In genomic region chr6:3061501-3061941, GRCh38 we compare ENCODE assay signal across 16 cellular contexts. TPM values are rescaled to one million over a fixed set of nuclear protein-coding genes. Genes with fewer than 3 reads are reported as not detected.
DNase-seq lines count a peak whose midpoint lies in the region; ATAC-seq and TF ChIP-seq lines count a peak whose summit lies in the region.
"Had no signal": no experiment of that assay in that cellular context is flagged by ENCODE, and none has a peak within 500 bp of the region (broad histone marks: within the 10 kb centered on the region; RNA-seq: fewer than 3 reads in every experiment).

No MANE protein-coding gene starts in this region.

- TF ChIP-seq POLR2A in IMR-90 (IDR thresholded peaks at IDR 0.05; ENCODE audit: low read depth, low read length) = no peak

- H2AFZ ChIP-seq in IMR-90 (replicated peaks; ENCODE audit: low read length, poor library complexity) = no peak overlapping the region

- no peak overlapping the region for H3K4me3 ChIP-seq in IMR-90 (ENCODE audit: insufficient read depth, low read depth, low read length)
- H3K4me3 ChIP-seq in naive thymus-derived CD4-positive, alpha-beta T cell (ENCODE audit: low read length) = no peak overlapping the region
- H3K4me3 ChIP-seq: ascending aorta, right atrium auricular region, testis had no signal

- H4K5ac ChIP-seq in IMR-90 (ENCODE audit: low read depth, low read length) = no peak overlapping the region

- H3K4me1 Mint-ChIP-seq in naive thymus-derived CD4-positive, alpha-beta T cell = peaks cover 18 to 41% (median 34%) of the 10 kb centered on the region in 7 donors

- peak overlapping the region in 1 of 10 donors; percentile 19 for H3K4me3 Mint-ChIP-seq in naive thymus-derived CD4-positive, alpha-beta T cell

- ATAC-seq in IMR-90 (ENCODE audit: low read depth) (peak; percentile 2; the same call in 1 of the 2 replicates), HG03196 (IDR thresholded peaks at IDR 0.05; ENCODE audit: unreplicated experiment) (no peak)
- no peak for ATAC-seq in naive thymus-derived CD4-positive, alpha-beta T cell

- H3K27me3 Mint-ChIP-seq in naive thymus-derived CD4-positive, alpha-beta T cell = peaks cover 0 to 3% (median 0%) of the 10 kb centered on the region in 5 donors

- H3K4me2 ChIP-seq in IMR-90 (ENCODE audit: low read depth, low read length) = no peak overlapping the region

- peaks cover 3% of the 10 kb centered on the region for H3K4me1 ChIP-seq in IMR-90 (ENCODE audit: control insufficient read depth, insufficient read depth, low read length)
- H3K4me1 ChIP-seq in naive thymus-derived CD4-positive, alpha-beta T cell (ENCODE audit: control insufficient read depth in 2 of 2, insufficient read depth in 2 of 2, low read length in 2 of 2) = no peaks in the 10 kb centered on the region
- H3K4me1 ChIP-seq: ascending aorta, testis had no signal

- in situ Hi-C loops in IMR-90 (cut with MboI; ENCODE audit: low sequenced_read_pairs) = no loop called here

- no peak overlapping the region for H3K14ac ChIP-seq in IMR-90 (replicated peaks; ENCODE audit: low read depth, low read length)

- no peaks in the 10 kb centered on the region for H3K36me3 ChIP-seq in IMR-90 (ENCODE audit: control insufficient read depth, insufficient read depth, low read length)
- H3K36me3 ChIP-seq in naive thymus-derived CD4-positive, alpha-beta T cell (ENCODE audit: control insufficient read depth in 2 of 3, insufficient read depth in 3 of 3, low read length in 3 of 3) = peaks cover 0 to 5% (median 0%) of the 10 kb centered on the region in 3 experiments
- H3K36me3 ChIP-seq: ascending aorta, right atrium auricular region had no signal

- no peaks in the 10 kb centered on the region for H3K9me3 ChIP-seq in IMR-90 (ENCODE audit: control insufficient read depth, insufficient read depth, low read length)
- H3K9me3 ChIP-seq in naive thymus-derived CD4-positive, alpha-beta T cell (ENCODE audit: control insufficient read depth in 2 of 3, low read length in 3 of 3) = no peaks in the 10 kb centered on the region
- H3K9me3 ChIP-seq: ascending aorta, right atrium auricular region, testis had no signal

- H3K23ac ChIP-seq in IMR-90 (ENCODE audit: low read depth, low read length) = no peak overlapping the region

- no peak overlapping the region for H4K91ac ChIP-seq in IMR-90 (ENCODE audit: insufficient read depth, low read depth, low read length)

- no peak overlapping the region for H2AK9ac ChIP-seq in IMR-90 (replicated peaks; ENCODE audit: low read depth, low read length, poor library complexity)

- no peak overlapping the region for H2BK20ac ChIP-seq in IMR-90 (ENCODE audit: low read depth, low read length)

- no peak overlapping the region for H2BK120ac ChIP-seq in IMR-90 (ENCODE audit: low read depth, low read length)

- CTCF ChIA-PET in IMR-90 (lab: Yijun Ruan, JAX) = no interaction called here
- CTCF ChIA-PET in naive thymus-derived CD4-positive, alpha-beta T cell (lab: Charles Lee) = no interaction called here

- peak; percentile 39 for TF ChIP-seq CTCF in IMR-90 (conservative IDR thresholded peaks at IDR 0.05; ENCODE audit: low read depth, low read length)

- no peaks in the 10 kb centered on the region for H4K20me1 ChIP-seq in IMR-90 (ENCODE audit: insufficient read depth, low read length)

- H3K27ac Mint-ChIP-seq in naive thymus-derived CD4-positive, alpha-beta T cell = no peak overlapping the region

- H2BK15ac ChIP-seq in IMR-90 (ENCODE audit: low read depth, low read length) = no peak overlapping the region

- H3K36me3 Mint-ChIP-seq in naive thymus-derived CD4-positive, alpha-beta T cell = peaks cover 0 to 5% (median 0%) of the 10 kb centered on the region in 5 donors

- no peaks in the 10 kb centered on the region; the same call in 1 of the 2 replicates for H3K27me3 ChIP-seq in IMR-90 (ENCODE audit: control insufficient read depth, insufficient read depth, low read length)
- no peaks in the 10 kb centered on the region for H3K27me3 ChIP-seq in naive thymus-derived CD4-positive, alpha-beta T cell (ENCODE audit: control insufficient read depth in 2 of 2, insufficient read depth in 2 of 2, low read length in 2 of 2)
- H3K27me3 ChIP-seq: ascending aorta, right atrium auricular region, testis had no signal

- no peak overlapping the region for H3K9ac ChIP-seq in IMR-90 (ENCODE audit: low read depth, low read length)

- H3K79me1 ChIP-seq in IMR-90 (ENCODE audit: low read depth in 1 of 2, low read length in 2 of 2) = peaks cover 3 to 18% of the 10 kb centered on the region in 2 experiments; a peak in 2 of 4 replicates

- no peaks in the 10 kb centered on the region for H3K9me3 Mint-ChIP-seq in naive thymus-derived CD4-positive, alpha-beta T cell

- intact Hi-C loops in IMR-90 (cut with micrococcal nuclease) = no loop called here
- intact Hi-C loops in naive thymus-derived CD4-positive, alpha-beta T cell (cut with micrococcal nuclease) = loop anchor here in 1 of 2 donors (10.0 kb wide), 2 partner anchors 1073 to 1457 kb away; partner anchors contain the start of genes ECI2 and FOXC1

- POLR2A ChIA-PET in IMR-90 (lab: Charles Lee; ENCODE audit: unreplicated experiment) = no interaction called here
- POLR2A ChIA-PET in naive thymus-derived CD4-positive, alpha-beta T cell (lab: Charles Lee) = interaction anchor here (0.6 to 2.2 kb wide), 4 partner anchors 8 to 71 kb away, joined by 3 to 17 read pairs (median 5); partner anchors contain the start of gene NQO2

- no peak overlapping the region for H2BK5ac ChIP-seq in IMR-90 (ENCODE audit: low read depth, low read length, poor library complexity, severe bottlenecking)

- H4K8ac ChIP-seq in IMR-90 (ENCODE audit: low read depth in 2 of 2, low read length in 2 of 2) = no peak overlapping the region

- H3K56ac ChIP-seq in IMR-90 (ENCODE audit: extremely low read depth, insufficient read depth, low read length) = no peak overlapping the region

- H3K18ac ChIP-seq in IMR-90 (ENCODE audit: low read depth, low read length) = no peak overlapping the region

- WGBS in IMR-90 (ENCODE audit: extremely low coverage in 2 of 2, insufficient read length in 1 of 2), 2 experiments = no CpG with 5 or more reads among the region's 5 CpGs

- no peak overlapping the region for H3K4ac ChIP-seq in IMR-90 (ENCODE audit: low read depth, low read length)

- DNase-seq in DMS53 (lab: John Stamatoyannopoulos, UW) = peak; percentile 12
- no peak for DNase-seq in DMS53 treated with DMSO at 0.1 percent for 48 hours (lab: John Stamatoyannopoulos, UW; ENCODE audit: unreplicated experiment)
- DNase-seq in IMR-90 = peak; percentile 84
- DNase-seq in amniotic epithelial cell (ENCODE audit: low read depth) = peak; percentile 87
- peak; percentile 83 for DNase-seq in iris pigment epithelial cell (ENCODE audit: low read depth)
- no peak for DNase-seq in naive thymus-derived CD4-positive, alpha-beta T cell
- DNase-seq in NCI-H2171 (lab: John Stamatoyannopoulos, UW) = no peak
- DNase-seq: 8988T; activated CD8-positive, alpha-beta memory T cell treated with anti-CD3 and anti-CD28 coated beads, Interleukin-2, amount 50 U/mL, for 48 hours; DMS79 treated with DMSO at 0.1 percent for 48 hours; NCI-H1417 treated with DMSO at 0.1 percent for 48 hours; NK-92 treated with Interleukin-12 subunit alpha and Interleukin-12 subunit beta, amount 100 ng/mL, for 24 hours; testis had no signal

- no peak overlapping the region for H3K27ac ChIP-seq in IMR-90 (ENCODE audit: insufficient read depth, low read length)
- no peak overlapping the region for H3K27ac ChIP-seq in naive thymus-derived CD4-positive, alpha-beta T cell (ENCODE audit: low read depth, low read length)
- H3K27ac ChIP-seq: ascending aorta, right atrium auricular region, testis had no signal

- dilution Hi-C loops in IMR-90 (cut with HindIII; ENCODE audit: low sequenced_read_pairs, unreplicated experiment) = no loop called here

- H2AK5ac ChIP-seq in IMR-90 (ENCODE audit: low read depth, low read length) = no peak overlapping the region

- BruUV-seq in IMR-90 (replicated peaks; lab: Mats Ljungman, UMichigan) = no TSS peak

- no peak for TF ChIP-seq RAD21 in IMR-90 (IDR thresholded peaks at IDR 0.05; ENCODE audit: low read length)

- no peaks in the 10 kb centered on the region for H3K9me1 ChIP-seq in IMR-90 (ENCODE audit: insufficient read depth, low read length)

TF ChIP-seq in IMR-90, 13 proteins besides CTCF, POLR2A, EP300 and RAD21 (continues in another document):
- no peak for TF ChIP-seq NFE2L2 (IDR thresholded peaks at IDR 0.05; ENCODE audit: low read depth, low read length)
- no peak for TF ChIP-seq CHD1 (IDR thresholded peaks at IDR 0.05; ENCODE audit: low read depth, low read length)
- TF ChIP-seq MXI1 (IDR thresholded peaks at IDR 0.05; ENCODE audit: borderline replicate concordance, low read depth, low read length) = no peak
- TF ChIP-seq MAFK (IDR thresholded peaks at IDR 0.05; ENCODE audit: low read depth, low read length) = peak; percentile 24; the same call in 1 of the 2 replicates
- TF ChIP-seq RCOR1 (IDR thresholded peaks at IDR 0.05; ENCODE audit: insufficient replicate concordance, low read length) = no peak
- TF ChIP-seq ELK1 (IDR thresholded peaks at IDR 0.05; ENCODE audit: borderline replicate concordance, low read depth, low read length) = no peak
- peak; percentile 25; the same call in 1 of the 2 replicates for TF ChIP-seq BHLHE40 (IDR thresholded peaks at IDR 0.05; ENCODE audit: low read depth, low read length)
- TF ChIP-seq MAZ (IDR thresholded peaks at IDR 0.05; ENCODE audit: borderline replicate concordance, low read depth, low read length) = no peak

RNA-seq across cellular contexts. Expression of gene RIPK1, which starts 6.8 kb away (rescaled TPM):
- total RNA-seq in IMR-90 (2012; rRNA removed) = 25.6 and 28.6 TPM in 2 replicates
- 11.9 and 12.6 TPM in 2 replicates for polyA plus RNA-seq in IMR-90 (2012; rRNA removed)
- 4.5 and 7.2 TPM in 2 replicates for polyA plus RNA-seq in IMR-90 (2012; cell fraction: cytosol; rRNA removed)
- polyA plus RNA-seq in IMR-90 (2012; cell fraction: nucleus; rRNA removed; ENCODE audit: low replicate concordance) = 9.3 and 27.5 TPM in 2 replicates
- total RNA-seq in naive thymus-derived CD4-positive, alpha-beta T cell = 10 to 100 TPM; 20.3 to 34.8 (median 32.4) TPM
- polyA plus RNA-seq in naive thymus-derived CD4-positive, alpha-beta T cell = 10 to 100 TPM; 17.1 to 25.4 TPM

RNA-seq across cellular contexts. Expression of gene BPHL, which starts 57.0 kb away (rescaled TPM):
- 15.8 and 16.3 TPM in 2 replicates for total RNA-seq in IMR-90 (2012; rRNA removed)
- 13.8 and 14.7 TPM in 2 replicates for polyA plus RNA-seq in IMR-90 (2012; rRNA removed)
- 7.0 and 8.4 TPM in 2 replicates for polyA plus RNA-seq in IMR-90 (2012; cell fraction: cytosol; rRNA removed)
- polyA plus RNA-seq in IMR-90 (2012; cell fraction: nucleus; rRNA removed; ENCODE audit: low replicate concordance) = 9.6 and 25.1 TPM in 2 replicates
- 10 to 100 TPM in 2 of 5 experiments, 1 to 10 TPM in 3; 7.9 to 18.0 (median 10.0) TPM for total RNA-seq in naive thymus-derived CD4-positive, alpha-beta T cell
- polyA plus RNA-seq in naive thymus-derived CD4-positive, alpha-beta T cell = 1 to 10 TPM; 9.3 to 9.6 TPM

Comparison
In these comparisons a context has a peak if more than half of its experiments do, and no peak if none do; other contexts are left out.
1. DNase-seq: peak in DMS53 (single experiment), IMR-90 (single experiment), amniotic epithelial cell (single experiment) and iris pigment epithelial cell (single experiment); none in DMS53 treated with DMSO at 0.1 percent for 48 hours (single experiment), naive thymus-derived CD4-positive, alpha-beta T cell (0 of 9) and NCI-H2171 (single experiment).